Comparison of ENCODE assay signal across 8 cellular contexts in genomic region chr2:65300134-65300771, GRCh38.
A peak's percentile ranks its signal among the peaks of the same experiment; 100 is the strongest.
DNase-seq lines count a peak whose midpoint lies in the region; TF ChIP-seq lines count a peak whose summit lies in the region.

No MANE protein-coding gene starts in this region.

- H3K36me3 ChIP-seq in rectal smooth muscle tissue (ENCODE audit: control insufficient read depth, insufficient read depth, low read length), result no peaks in the 10 kb centered on the region

- peak overlapping the region; percentile 21; the same call in 1 of the 2 replicates for H3K4me3 ChIP-seq in WI38 (ENCODE audit: low read depth, low read length)
- peak overlapping the region; percentile 3 for H3K4me3 ChIP-seq in rectal smooth muscle tissue (ENCODE audit: low read length)

- peak overlapping the region; percentile 11 for H3K27ac ChIP-seq in rectal smooth muscle tissue (ENCODE audit: low read depth, low read length)

- peaks cover 8% of the 10 kb centered on the region for H3K4me1 ChIP-seq in rectal smooth muscle tissue (ENCODE audit: control insufficient read depth, insufficient read depth, low read length)

- DNase-seq in EH (ENCODE audit: low read depth) (peak; percentile 72), glomerular visceral epithelial cell (ENCODE audit: extremely low spot score) (peak; percentile 35), NCI-H345 (lab: John Stamatoyannopoulos, UW) (no peak), NCI-H748 (lab: John Stamatoyannopoulos, UW; ENCODE audit: unreplicated experiment) (no peak), LoVo (ENCODE audit: low spot score) (no peak)
- no peak for DNase-seq in NK-92 treated with Interleukin-12 subunit alpha and Interleukin-12 subunit beta, amount 100 ng/mL, for 24 hours (lab: John Stamatoyannopoulos, UW)

- no peak overlapping the region for H3K9ac ChIP-seq in rectal smooth muscle tissue (ENCODE audit: low read length)

- H3K27me3 ChIP-seq in rectal smooth muscle tissue (ENCODE audit: control insufficient read depth, insufficient read depth, low read length), result no peaks in the 10 kb centered on the region

- TF ChIP-seq CTCF in WI38 (IDR thresholded peaks at IDR 0.05; ENCODE audit: low read depth, low read length), result no peak

Comparison
In these comparisons a context has a peak if more than half of its experiments do, and no peak if none do; other contexts are left out.
1. DNase-seq: peak in EH (single experiment) and glomerular visceral epithelial cell (single experiment); none in NCI-H345 (single experiment), NCI-H748 (single experiment), LoVo (single experiment) and NK-92 treated with Interleukin-12 subunit alpha and Interleukin-12 subunit beta, amount 100 ng/mL, for 24 hours (single experiment).